1 cellular context compared by ENCODE assay signal in the genomic region with DNA sequence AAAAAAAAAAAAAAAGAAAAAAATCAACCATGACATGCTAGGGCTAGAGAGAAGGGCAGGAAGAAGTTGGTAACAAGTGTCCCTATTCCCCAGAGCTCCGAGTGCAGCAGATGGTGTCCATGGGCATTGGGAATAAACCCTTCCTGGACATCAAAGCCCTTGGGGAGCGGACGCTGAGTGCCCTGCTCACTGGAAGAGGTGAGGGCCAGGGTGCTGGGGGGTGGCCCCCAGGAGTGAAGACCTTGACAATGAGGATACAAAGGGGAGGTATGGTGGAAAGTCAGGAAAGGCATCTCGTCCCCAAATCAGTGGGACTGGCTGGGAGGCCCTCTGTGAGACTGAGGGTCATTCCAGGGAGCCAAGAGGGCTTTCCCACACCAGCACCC.
TF ChIP-seq lines count a peak whose summit lies in the region.

No MANE protein-coding gene starts in this region.

TF ChIP-seq in GM23338, 12 proteins besides CTCF, POLR2A, EP300 and RAD21 (continued from another document):
- TF ChIP-seq, protein P1, sequence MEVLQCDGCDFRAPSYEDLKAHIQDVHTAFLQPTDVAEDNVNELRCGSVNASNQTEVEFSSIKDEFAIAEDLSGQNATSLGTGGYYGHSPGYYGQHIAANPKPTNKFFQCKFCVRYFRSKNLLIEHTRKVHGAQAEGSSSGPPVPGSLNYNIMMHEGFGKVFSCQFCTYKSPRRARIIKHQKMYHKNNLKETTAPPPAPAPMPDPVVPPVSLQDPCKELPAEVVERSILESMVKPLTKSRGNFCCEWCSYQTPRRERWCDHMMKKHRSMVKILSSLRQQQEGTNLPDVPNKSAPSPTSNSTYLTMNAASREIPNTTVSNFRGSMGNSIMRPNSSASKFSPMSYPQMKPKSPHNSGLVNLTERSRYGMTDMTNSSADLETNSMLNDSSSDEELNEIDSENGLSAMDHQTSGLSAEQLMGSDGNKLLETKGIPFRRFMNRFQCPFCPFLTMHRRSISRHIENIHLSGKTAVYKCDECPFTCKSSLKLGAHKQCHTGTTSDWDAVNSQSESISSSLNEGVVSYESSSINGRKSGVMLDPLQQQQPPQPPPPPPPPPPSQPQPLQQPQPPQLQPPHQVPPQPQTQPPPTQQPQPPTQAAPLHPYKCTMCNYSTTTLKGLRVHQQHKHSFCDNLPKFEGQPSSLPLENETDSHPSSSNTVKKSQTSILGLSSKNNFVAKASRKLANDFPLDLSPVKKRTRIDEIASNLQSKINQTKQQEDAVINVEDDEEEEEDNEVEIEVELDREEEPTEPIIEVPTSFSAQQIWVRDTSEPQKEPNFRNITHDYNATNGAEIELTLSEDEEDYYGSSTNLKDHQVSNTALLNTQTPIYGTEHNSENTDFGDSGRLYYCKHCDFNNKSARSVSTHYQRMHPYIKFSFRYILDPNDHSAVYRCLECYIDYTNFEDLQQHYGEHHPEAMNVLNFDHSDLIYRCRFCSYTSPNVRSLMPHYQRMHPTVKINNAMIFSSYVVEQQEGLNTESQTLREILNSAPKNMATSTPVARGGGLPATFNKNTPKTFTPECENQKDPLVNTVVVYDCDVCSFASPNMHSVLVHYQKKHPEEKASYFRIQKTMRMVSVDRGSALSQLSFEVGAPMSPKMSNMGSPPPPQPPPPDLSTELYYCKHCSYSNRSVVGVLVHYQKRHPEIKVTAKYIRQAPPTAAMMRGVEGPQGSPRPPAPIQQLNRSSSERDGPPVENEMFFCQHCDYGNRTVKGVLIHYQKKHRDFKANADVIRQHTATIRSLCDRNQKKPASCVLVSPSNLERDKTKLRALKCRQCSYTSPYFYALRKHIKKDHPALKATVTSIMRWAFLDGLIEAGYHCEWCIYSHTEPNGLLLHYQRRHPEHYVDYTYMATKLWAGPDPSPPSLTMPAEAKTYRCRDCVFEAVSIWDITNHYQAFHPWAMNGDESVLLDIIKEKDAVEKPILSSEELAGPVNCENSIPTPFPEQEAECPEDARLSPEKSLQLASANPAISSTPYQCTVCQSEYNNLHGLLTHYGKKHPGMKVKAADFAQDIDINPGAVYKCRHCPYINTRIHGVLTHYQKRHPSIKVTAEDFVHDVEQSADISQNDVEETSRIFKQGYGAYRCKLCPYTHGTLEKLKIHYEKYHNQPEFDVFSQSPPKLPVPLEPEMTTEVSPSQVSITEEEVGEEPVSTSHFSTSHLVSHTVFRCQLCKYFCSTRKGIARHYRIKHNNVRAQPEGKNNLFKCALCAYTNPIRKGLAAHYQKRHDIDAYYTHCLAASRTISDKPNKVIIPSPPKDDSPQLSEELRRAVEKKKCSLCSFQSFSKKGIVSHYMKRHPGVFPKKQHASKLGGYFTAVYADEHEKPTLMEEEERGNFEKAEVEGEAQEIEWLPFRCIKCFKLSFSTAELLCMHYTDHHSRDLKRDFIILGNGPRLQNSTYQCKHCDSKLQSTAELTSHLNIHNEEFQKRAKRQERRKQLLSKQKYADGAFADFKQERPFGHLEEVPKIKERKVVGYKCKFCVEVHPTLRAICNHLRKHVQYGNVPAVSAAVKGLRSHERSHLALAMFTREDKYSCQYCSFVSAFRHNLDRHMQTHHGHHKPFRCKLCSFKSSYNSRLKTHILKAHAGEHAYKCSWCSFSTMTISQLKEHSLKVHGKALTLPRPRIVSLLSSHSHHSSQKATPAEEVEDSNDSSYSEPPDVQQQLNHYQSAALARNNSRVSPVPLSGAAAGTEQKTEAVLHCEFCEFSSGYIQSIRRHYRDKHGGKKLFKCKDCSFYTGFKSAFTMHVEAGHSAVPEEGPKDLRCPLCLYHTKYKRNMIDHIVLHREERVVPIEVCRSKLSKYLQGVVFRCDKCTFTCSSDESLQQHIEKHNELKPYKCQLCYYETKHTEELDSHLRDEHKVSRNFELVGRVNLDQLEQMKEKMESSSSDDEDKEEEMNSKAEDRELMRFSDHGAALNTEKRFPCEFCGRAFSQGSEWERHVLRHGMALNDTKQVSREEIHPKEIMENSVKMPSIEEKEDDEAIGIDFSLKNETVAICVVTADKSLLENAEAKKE (CRISPR knock-in tag; IDR thresholded peaks at IDR 0.05), result no peak
- TF ChIP-seq EZH2phosphoT487 (IDR thresholded peaks at IDR 0.05; ENCODE audit: unreplicated experiment), result no peak
- TF ChIP-seq JUNB (IDR thresholded peaks at IDR 0.05; ENCODE audit: unreplicated experiment), result no peak
- TF ChIP-seq, protein P2, sequence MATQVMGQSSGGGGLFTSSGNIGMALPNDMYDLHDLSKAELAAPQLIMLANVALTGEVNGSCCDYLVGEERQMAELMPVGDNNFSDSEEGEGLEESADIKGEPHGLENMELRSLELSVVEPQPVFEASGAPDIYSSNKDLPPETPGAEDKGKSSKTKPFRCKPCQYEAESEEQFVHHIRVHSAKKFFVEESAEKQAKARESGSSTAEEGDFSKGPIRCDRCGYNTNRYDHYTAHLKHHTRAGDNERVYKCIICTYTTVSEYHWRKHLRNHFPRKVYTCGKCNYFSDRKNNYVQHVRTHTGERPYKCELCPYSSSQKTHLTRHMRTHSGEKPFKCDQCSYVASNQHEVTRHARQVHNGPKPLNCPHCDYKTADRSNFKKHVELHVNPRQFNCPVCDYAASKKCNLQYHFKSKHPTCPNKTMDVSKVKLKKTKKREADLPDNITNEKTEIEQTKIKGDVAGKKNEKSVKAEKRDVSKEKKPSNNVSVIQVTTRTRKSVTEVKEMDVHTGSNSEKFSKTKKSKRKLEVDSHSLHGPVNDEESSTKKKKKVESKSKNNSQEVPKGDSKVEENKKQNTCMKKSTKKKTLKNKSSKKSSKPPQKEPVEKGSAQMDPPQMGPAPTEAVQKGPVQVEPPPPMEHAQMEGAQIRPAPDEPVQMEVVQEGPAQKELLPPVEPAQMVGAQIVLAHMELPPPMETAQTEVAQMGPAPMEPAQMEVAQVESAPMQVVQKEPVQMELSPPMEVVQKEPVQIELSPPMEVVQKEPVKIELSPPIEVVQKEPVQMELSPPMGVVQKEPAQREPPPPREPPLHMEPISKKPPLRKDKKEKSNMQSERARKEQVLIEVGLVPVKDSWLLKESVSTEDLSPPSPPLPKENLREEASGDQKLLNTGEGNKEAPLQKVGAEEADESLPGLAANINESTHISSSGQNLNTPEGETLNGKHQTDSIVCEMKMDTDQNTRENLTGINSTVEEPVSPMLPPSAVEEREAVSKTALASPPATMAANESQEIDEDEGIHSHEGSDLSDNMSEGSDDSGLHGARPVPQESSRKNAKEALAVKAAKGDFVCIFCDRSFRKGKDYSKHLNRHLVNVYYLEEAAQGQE (IDR thresholded peaks at IDR 0.05; ENCODE audit: unreplicated experiment), result no peak
- TF ChIP-seq ZNF114 (CRISPR knock-in tag; IDR thresholded peaks at IDR 0.05), result no peak
- TF ChIP-seq ZNF331 (CRISPR knock-in tag; IDR thresholded peaks at IDR 0.05; ENCODE audit: low read depth), result no peak
